18 cellular contexts compared by ENCODE assay signal in genomic region chr1:31823780-31824179, GRCh38. TPM values are rescaled to one million over a fixed set of nuclear protein-coding genes. Genes with fewer than 3 reads are reported as not detected.
DNase-seq lines count a peak whose midpoint lies in the region; ATAC-seq lines count a peak whose summit lies in the region.
"Had no signal": no experiment of that assay in that cellular context is flagged by ENCODE, and none has a peak within 500 bp of the region (broad histone marks: within the 10 kb centered on the region; RNA-seq: fewer than 3 reads in every experiment).

No MANE protein-coding gene starts in this region.

- no peaks in the 10 kb centered on the region for H3K36me3 Mint-ChIP-seq in activated CD8-positive, alpha-beta memory T cell treated with anti-CD3 and anti-CD28 coated beads, Interleukin-2, amount 10 ng/mL, durations not matched to agents 7 days and 5 days
- H3K36me3 Mint-ChIP-seq in activated T-cell treated with anti-CD3 and anti-CD28 coated beads, Interleukin-2, amount 50 U/mL, for 4 hours (ENCODE audit: insufficient read depth) = no peaks in the 10 kb centered on the region

- no peaks in the 10 kb centered on the region for H3K9me3 Mint-ChIP-seq in activated CD8-positive, alpha-beta memory T cell treated with anti-CD3 and anti-CD28 coated beads, Interleukin-2, amount 10 ng/mL, durations not matched to agents 7 days and 5 days (ENCODE audit: low read depth)
- H3K9me3 Mint-ChIP-seq in activated T-cell treated with anti-CD3 and anti-CD28 coated beads, Interleukin-2, amount 50 U/mL, for 4 hours = no peaks in the 10 kb centered on the region
- H3K9me3 Mint-ChIP-seq: CD4-positive, alpha-beta T cell; HFFc6 had no signal

- DNase-seq in activated CD8-positive, alpha-beta memory T cell treated with anti-CD3 and anti-CD28 coated beads, Interleukin-2, amount 10 ng/mL, durations not matched to agents 7 days and 5 days = peak; percentile 29
- DNase-seq in caudate nucleus (lab: John Stamatoyannopoulos, UW) (no peak), substantia nigra (lab: John Stamatoyannopoulos, UW) (no peak), SIG-M5 treated with dmso at 0.1 percent for 504 hours (lab: John Stamatoyannopoulos, UW; ENCODE audit: unreplicated experiment) (no peak), GM19240 (ENCODE audit: insufficient read length, low spot score) (no peak), NOMO-1 treated with DMSO at 0.1 percent for 48 hours (lab: John Stamatoyannopoulos, UW; ENCODE audit: unreplicated experiment) (no peak)
- DNase-seq in activated T-cell treated with anti-CD3 and anti-CD28 coated beads, Interleukin-2, amount 50 U/mL, for 4 hours = no peak
- DNase-seq: C1 segment of cervical spinal cord; Calu3; CD4-positive, alpha-beta T cell; DMS 273 treated with DMSO at 0.1 percent for 48 hours; DMS79 treated with DMSO at 0.1 percent for 48 hours; EL; GDM1; HCEC 1CT; HFFc6 had no signal

- no peak for ATAC-seq in activated CD8-positive, alpha-beta memory T cell treated with anti-CD3 and anti-CD28 coated beads, Interleukin-2, amount 10 ng/mL, durations not matched to agents 7 days and 5 days
- ATAC-seq in activated T-cell treated with anti-CD3 and anti-CD28 coated beads, Interleukin-2, amount 50 U/mL, for 4 hours = no peak

- no peaks in the 10 kb centered on the region for H3K27me3 ChIP-seq in layer of hippocampus (ENCODE audit: control insufficient read depth, insufficient read depth, low read length)

- H3K4me1 Mint-ChIP-seq in activated CD8-positive, alpha-beta memory T cell treated with anti-CD3 and anti-CD28 coated beads, Interleukin-2, amount 10 ng/mL, durations not matched to agents 7 days and 5 days = peaks cover 23% of the 10 kb centered on the region
- peaks cover 24% of the 10 kb centered on the region for H3K4me1 Mint-ChIP-seq in activated T-cell treated with anti-CD3 and anti-CD28 coated beads, Interleukin-2, amount 50 U/mL, for 4 hours (ENCODE audit: low read depth)

- no peak overlapping the region for H3K27ac Mint-ChIP-seq in activated CD8-positive, alpha-beta memory T cell treated with anti-CD3 and anti-CD28 coated beads, Interleukin-2, amount 10 ng/mL, durations not matched to agents 7 days and 5 days
- H3K27ac Mint-ChIP-seq: B cell; CD4-positive, alpha-beta T cell; HFFc6 had no signal

- no peak overlapping the region for H3K4me3 Mint-ChIP-seq in activated CD8-positive, alpha-beta memory T cell treated with anti-CD3 and anti-CD28 coated beads, Interleukin-2, amount 10 ng/mL, durations not matched to agents 7 days and 5 days
- H3K4me3 Mint-ChIP-seq in activated T-cell treated with anti-CD3 and anti-CD28 coated beads, Interleukin-2, amount 50 U/mL, for 4 hours = no peak overlapping the region
- H3K4me3 Mint-ChIP-seq: B cell; CD4-positive, alpha-beta T cell; HFFc6 had no signal

- peak overlapping the region; percentile 55 for H3K27ac ChIP-seq in caudate nucleus (ENCODE audit: low read depth, low read length)
- peak overlapping the region; percentile 78 for H3K27ac ChIP-seq in layer of hippocampus (ENCODE audit: low read depth, low read length)
- H3K27ac ChIP-seq in substantia nigra (ENCODE audit: low read depth, low read length, poor library complexity, severe bottlenecking) = peak overlapping the region; percentile 83

- CTCF ChIA-PET in activated CD8-positive, alpha-beta memory T cell treated with anti-CD3 and anti-CD28 coated beads, Interleukin-2, amount 10 ng/mL, durations not matched to agents 7 days and 5 days (lab: Charles Lee) = interaction anchor here (0.9 to 2.2 kb wide), 2 partner anchors 134 to 141 kb away, joined by 3 to 9 read pairs; no protein-coding TSS in a partner anchor

- no peaks in the 10 kb centered on the region for H3K27me3 Mint-ChIP-seq in activated CD8-positive, alpha-beta memory T cell treated with anti-CD3 and anti-CD28 coated beads, Interleukin-2, amount 10 ng/mL, durations not matched to agents 7 days and 5 days
- H3K27me3 Mint-ChIP-seq in activated T-cell treated with anti-CD3 and anti-CD28 coated beads, Interleukin-2, amount 50 U/mL, for 4 hours (ENCODE audit: low read depth) = no peaks in the 10 kb centered on the region
- H3K27me3 Mint-ChIP-seq: B cell; CD4-positive, alpha-beta T cell had no signal

RNA-seq across cellular contexts. Expression of gene SPOCD1, which starts 8.0 kb away (rescaled TPM):
- not detected for total RNA-seq in activated CD8-positive, alpha-beta memory T cell treated with anti-CD3 and anti-CD28 coated beads, Interleukin-2, amount 10 ng/mL, durations not matched to agents 7 days and 5 days
- under 1 TPM in 1 of 3 donors, not detected in 2; 0.14 TPM for total RNA-seq in activated T-cell treated with anti-CD3 and anti-CD28 coated beads, Interleukin-2, amount 50 U/mL, for 4 hours
- total RNA-seq: B cell had no signal

RNA-seq across cellular contexts. Expression of gene ADGRB2, which starts 59.6 kb away (rescaled TPM):
- total RNA-seq in activated CD8-positive, alpha-beta memory T cell treated with anti-CD3 and anti-CD28 coated beads, Interleukin-2, amount 10 ng/mL, durations not matched to agents 7 days and 5 days = 1 to 10 TPM in 1 of 2 experiments, under 1 TPM in 1; 0.07 to 1.3 TPM
- total RNA-seq in activated T-cell treated with anti-CD3 and anti-CD28 coated beads, Interleukin-2, amount 50 U/mL, for 4 hours = under 1 TPM; 0.18 to 0.68 (median 0.65) TPM
